9 cellular contexts compared by ENCODE assay signal in genomic region chr14:100342826-100343225, GRCh38. TPM values are rescaled to one million over a fixed set of nuclear protein-coding genes. Genes with fewer than 3 reads are reported as not detected.
"Had no signal": no experiment of that assay in that cellular context is flagged by ENCODE, and none has a peak within 500 bp of the region (broad histone marks: within the 10 kb centered on the region; RNA-seq: fewer than 3 reads in every experiment).

No MANE protein-coding gene starts in this region.

RNA-seq across cellular contexts. Expression of gene SLC25A47, which starts 19.7 kb away (rescaled TPM):
- total RNA-seq: chondrocyte, esophagus muscularis mucosa, fibroblast of villous mesenchyme, heart right ventricle, osteoblast, pulmonary artery endothelial cell, sciatic nerve, temporal lobe, ureter had no signal
